Comparison of ENCODE assay signal across 9 cellular contexts in the genomic region with DNA sequence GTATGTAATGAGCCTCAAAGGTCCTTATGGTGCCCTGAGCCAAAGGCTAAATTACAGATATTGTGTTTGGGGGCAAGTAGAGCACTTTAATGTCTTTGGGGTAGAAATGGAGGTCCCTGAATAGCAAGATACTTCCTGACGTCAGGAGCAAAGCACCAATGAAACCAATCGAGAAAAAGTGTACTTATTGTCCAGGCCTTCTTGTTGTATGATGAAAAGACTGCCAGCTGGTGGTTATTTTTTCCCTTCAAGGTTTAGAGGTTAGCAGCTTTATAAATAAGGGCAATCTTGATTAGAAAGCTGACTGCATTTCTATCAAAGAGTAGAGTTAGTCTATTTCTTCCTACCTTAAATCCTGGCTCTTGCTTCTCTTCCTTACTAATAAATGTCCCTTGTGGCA.
DNase-seq lines count a peak whose midpoint lies in the region; ATAC-seq, FAIRE-seq and TF ChIP-seq lines count a peak whose summit lies in the region.
"Had no signal": no experiment of that assay in that cellular context is flagged by ENCODE, and none has a peak within 500 bp of the region (broad histone marks: within the 10 kb centered on the region; RNA-seq: fewer than 3 reads in every experiment).

No MANE protein-coding gene starts in this region.

- DNase-seq in activated T-cell treated with anti-CD3 and anti-CD28 coated beads, Interleukin-2, amount 50 U/mL, for 24 hours: no peak
- no peak for DNase-seq in activated T-cell treated with anti-CD3 and anti-CD28 coated beads, Interleukin-2, amount 50 U/mL, for 48 hours
- no peak for DNase-seq in RWPE2 (ENCODE audit: low spot score)
- peak; percentile 25 for DNase-seq in fibroblast of peridontal ligament (ENCODE audit: extremely low read depth)
- DNase-seq in suprapubic skin (ENCODE audit: low spot score in 2 of 2): no peak
- no peak for DNase-seq in frontal cortex (ENCODE audit: low spot score in 2 of 2)
- no peak for DNase-seq in NCI-H1092 (lab: John Stamatoyannopoulos, UW)
- DNase-seq in GM19239 (ENCODE audit: insufficient read length, low spot score): no peak
- DNase-seq: NK-92 treated with Interleukin-12 subunit alpha and Interleukin-12 subunit beta, amount 100 ng/mL, for 24 hours had no signal

- TF ChIP-seq CTCF in RWPE2 (IDR thresholded peaks at IDR 0.05; ENCODE audit: poor library complexity, severe bottlenecking): no peak
- no peak for TF ChIP-seq CTCF in suprapubic skin (IDR thresholded peaks at IDR 0.05)

- no peak for ATAC-seq in RWPE2 (ENCODE audit: low read depth)

- no peak overlapping the region for H3K27ac ChIP-seq in RWPE2 (ENCODE audit: poor library complexity, severe bottlenecking)
- H3K27ac ChIP-seq in suprapubic skin: no peak overlapping the region

- WGBS in suprapubic skin: 74% methylated on average over 2 of the region's 2 CpGs

- H3K9me3 ChIP-seq in RWPE2 (ENCODE audit: severe bottlenecking): peaks cover 2% of the 10 kb centered on the region
- no peaks in the 10 kb centered on the region for H3K9me3 ChIP-seq in suprapubic skin

- no peaks in the 10 kb centered on the region for H3K9me3 Mint-ChIP-seq in activated T-cell treated with anti-CD3 and anti-CD28 coated beads, Interleukin-2, amount 50 U/mL, for 24 hours

- H3K36me3 ChIP-seq in RWPE2 (ENCODE audit: low read depth) (no peaks in the 10 kb centered on the region), suprapubic skin (no peaks in the 10 kb centered on the region)

- peak overlapping the region; percentile 33 for H3K27ac Mint-ChIP-seq in activated T-cell treated with anti-CD3 and anti-CD28 coated beads, Interleukin-2, amount 50 U/mL, for 24 hours

- FAIRE-seq in frontal cortex (lab: Jason Lieb, UNC) (no peak), GM19239 (lab: Jason Lieb, UNC) (no peak)

- H3K27me3 Mint-ChIP-seq in activated T-cell treated with anti-CD3 and anti-CD28 coated beads, Interleukin-2, amount 50 U/mL, for 24 hours: peaks cover 7% of the 10 kb centered on the region

- no peak for TF ChIP-seq EP300 in suprapubic skin (IDR thresholded peaks at IDR 0.05)

- H3K4me3 ChIP-seq in RWPE2 (ENCODE audit: severe bottlenecking): peak overlapping the region; percentile 22
- peak overlapping the region; percentile 36 for H3K4me3 ChIP-seq in suprapubic skin

- H3K4me3 Mint-ChIP-seq in activated T-cell treated with anti-CD3 and anti-CD28 coated beads, Interleukin-2, amount 50 U/mL, for 24 hours: peak overlapping the region; percentile 71

- no peaks in the 10 kb centered on the region for H3K36me3 Mint-ChIP-seq in activated T-cell treated with anti-CD3 and anti-CD28 coated beads, Interleukin-2, amount 50 U/mL, for 24 hours (ENCODE audit: low read depth)

- H3K4me1 ChIP-seq in RWPE2 (ENCODE audit: insufficient read depth, poor library complexity, severe bottlenecking) (no peaks in the 10 kb centered on the region), suprapubic skin (peaks cover 9% of the 10 kb centered on the region)

- no peaks in the 10 kb centered on the region for H3K27me3 ChIP-seq in RWPE2 (ENCODE audit: insufficient read depth, poor library complexity, severe bottlenecking)
- H3K27me3 ChIP-seq in suprapubic skin: no peaks in the 10 kb centered on the region

- H3K4me1 Mint-ChIP-seq in activated T-cell treated with anti-CD3 and anti-CD28 coated beads, Interleukin-2, amount 50 U/mL, for 24 hours (ENCODE audit: low read depth): peaks cover 19% of the 10 kb centered on the region

- no peak for TF ChIP-seq POLR2A in suprapubic skin (IDR thresholded peaks at IDR 0.05)
